Comparison of ENCODE assay signal across 8 cellular contexts in genomic region chr11:35082322-35083180, GRCh38. TPM values are rescaled to one million over a fixed set of nuclear protein-coding genes. Genes with fewer than 3 reads are reported as not detected.
A peak's percentile ranks its signal among the peaks of the same experiment; 100 is the strongest.
DNase-seq lines count a peak whose midpoint lies in the region; ATAC-seq, FAIRE-seq and TF ChIP-seq lines count a peak whose summit lies in the region.

No MANE protein-coding gene starts in this region.

- no peak for TF ChIP-seq POLR2A in HepG2 (IDR thresholded peaks at IDR 0.05; ENCODE audit: insufficient read depth in 1 of 2, low read depth in 2 of 2, low read length in 2 of 2)

- CTCF ChIA-PET in mammary epithelial cell (lab: Charles Lee; ENCODE audit: low non-redundant PET) (interaction anchor here (0.5 kb wide), 1 partner anchor 68 kb away, joined by 3 read pairs; no protein-coding TSS in a partner anchor), HepG2 (lab: Yijun Ruan, JAX; ENCODE audit: low intra/inter-chr PET ratio, low total read pairs) (no interaction called here)

- dilution Hi-C loops in mammary epithelial cell (cut with HindIII; ENCODE audit: low sequenced_read_pairs), result no loop called here

- H2AFZ ChIP-seq in mammary epithelial cell (ENCODE audit: low read depth, low read length), result peak overlapping the region; percentile 77
- H2AFZ ChIP-seq in HepG2 (ENCODE audit: low read length), result no peak overlapping the region

- TF ChIP-seq CTCF in WI38 (IDR thresholded peaks at IDR 0.05; ENCODE audit: low read depth, low read length) (no peak), mammary epithelial cell (conservative IDR thresholded peaks at IDR 0.05 in 1 of 2, IDR thresholded peaks at IDR 0.05 in 1 of 2; ENCODE audit: extremely low read depth in 1 of 2, insufficient read depth in 1 of 2, low read depth in 1 of 2, low read length in 2 of 2) (peak in 1 of 2 donors; percentile 2), HepG2 (CRISPR knock-in tag; IDR thresholded peaks at IDR 0.05) (no peak)

- no peak for TF ChIP-seq RAD21 in HepG2 (CRISPR knock-in tag; IDR thresholded peaks at IDR 0.05)

- 47% methylated on average over 14 of the region's 15 CpGs for WGBS in mammary epithelial cell (ENCODE audit: low coverage, missing lambda C conversion rate)
- WGBS in HepG2 (ENCODE audit: low lambda C conversion rate), result 58% methylated on average over 7 of the region's 15 CpGs

- DNase-seq in Caki2 (ENCODE audit: low read depth) (peak; percentile 83), HS-27A (ENCODE audit: low read depth) (peak; percentile 92), mammary epithelial cell (peak; percentile 86), HepG2 (ENCODE audit: low spot score) (no peak), NCI-H345 treated with DMSO at 0.1 percent for 48 hours (lab: John Stamatoyannopoulos, UW; ENCODE audit: unreplicated experiment) (no peak)
- peak; percentile 66 to 80 for DNase-seq in stimulated activated CD8-positive, alpha-beta memory T cell treated with anti-CD3 and anti-CD28 coated beads, Interleukin-15, amount 100 ng/mL, for 48 hours (ENCODE audit: low read depth in 2 of 2)

- no peak for FAIRE-seq in HepG2 (lab: Jason Lieb, UNC)

- in situ Hi-C loops in Caki2 (cut with HindIII; ENCODE audit: low pct_unique_long_range_greater_than_20kb, low sequenced_read_pairs) (no loop called here), mammary epithelial cell (cut with MboI; ENCODE audit: low sequenced_read_pairs in 2 of 2) (no loop called here), HepG2 (cut with HindIII; ENCODE audit: extremely low pct_ligation_motif_present, low pct_unique_long_range_greater_than_20kb) (no loop called here)

- H3K27me3 ChIP-seq in mammary epithelial cell (ENCODE audit: insufficient read depth, low read length) (no peaks in the 10 kb centered on the region), HepG2 (ENCODE audit: control insufficient read depth in 1 of 2, insufficient read depth in 2 of 2, low read length in 2 of 2) (no peaks in the 10 kb centered on the region; a peak in 1 of 5 replicates)

- POLR2A ChIA-PET in HepG2 (lab: Yijun Ruan, JAX), result no interaction called here

- H3K4me2 ChIP-seq in mammary epithelial cell (ENCODE audit: insufficient read depth, low read depth, low read length) (peak overlapping the region; percentile 49), HepG2 (ENCODE audit: low read depth, low read length) (no peak overlapping the region)

- H3K27ac ChIP-seq in mammary epithelial cell (ENCODE audit: insufficient read depth, low read depth, low read length) (peak overlapping the region; percentile 96), HepG2 (ENCODE audit: extremely low read length, insufficient read depth, low read length) (no peak overlapping the region)

- H3K9ac ChIP-seq in mammary epithelial cell (ENCODE audit: insufficient read depth, low read length) (peak overlapping the region; percentile 74), HepG2 (ENCODE audit: insufficient read depth, low read depth, low read length) (no peak overlapping the region)

- H3K4me3 ChIP-seq in WI38 (ENCODE audit: low read depth, low read length) (peak overlapping the region; percentile 42), mammary epithelial cell (replicated peaks in 1 of 3; ENCODE audit: insufficient read depth in 1 of 3, low read depth in 2 of 3, low read length in 3 of 3) (peak overlapping the region in 1 of 3 experiments; percentile 11), HepG2 (replicated peaks in 1 of 3; ENCODE audit: insufficient read depth in 1 of 3, low read depth in 2 of 3, low read length in 3 of 3) (no peak overlapping the region)

- H3K9me3 ChIP-seq in mammary epithelial cell (replicated peaks; ENCODE audit: insufficient read depth, low read length), result no peaks in the 10 kb centered on the region
- no peaks in the 10 kb centered on the region for H3K9me3 ChIP-seq in HepG2 (ENCODE audit: low read length)

- no TSS peak for BruUV-seq in mammary epithelial cell (replicated peaks; lab: Mats Ljungman, UMichigan)
- BruUV-seq in HepG2 (replicated peaks; lab: Mats Ljungman, UMichigan), result no TSS peak

- TF ChIP-seq EP300 in HepG2 (IDR thresholded peaks at IDR 0.05; ENCODE audit: low read depth in 2 of 2, low read length in 2 of 2), result no peak
- TF ChIP-seq EP300 in HepG2 (CRISPR knock-in tag; IDR thresholded peaks at IDR 0.05; ENCODE audit: borderline replicate concordance), result no peak

- peak; percentile 77 for ATAC-seq in GM21390 (IDR thresholded peaks at IDR 0.05; ENCODE audit: unreplicated experiment)
- ATAC-seq in HepG2, result peak; percentile 60

- H4K20me1 ChIP-seq in mammary epithelial cell (ENCODE audit: insufficient read depth, low read length), result no peaks in the 10 kb centered on the region
- H4K20me1 ChIP-seq in HepG2 (ENCODE audit: insufficient read depth, low read length), result no peaks in the 10 kb centered on the region

- intact Hi-C loops in mammary epithelial cell (cut with micrococcal nuclease), result loop anchor here (1.0 to 2.0 kb wide), 7 partner anchors 26 to 74 kb away; partner anchors contain the start of gene CD44
- intact Hi-C loops in HepG2 (cut with micrococcal nuclease; ENCODE audit: unreplicated experiment), result no loop called here

- H3K4me1 ChIP-seq in mammary epithelial cell (ENCODE audit: insufficient read depth, low read length), result peaks cover 60% of the 10 kb centered on the region
- H3K4me1 ChIP-seq in HepG2 (ENCODE audit: insufficient read depth, low read length), result no peaks in the 10 kb centered on the region

- H3K36me3 ChIP-seq in mammary epithelial cell (ENCODE audit: insufficient read depth, low read length), result no peaks in the 10 kb centered on the region
- H3K36me3 ChIP-seq in HepG2 (replicated peaks in 1 of 2; ENCODE audit: control insufficient read depth in 1 of 2, insufficient read depth in 2 of 2, low read length in 2 of 2), result no peaks in the 10 kb centered on the region

- no peaks in the 10 kb centered on the region for H3K79me2 ChIP-seq in mammary epithelial cell (ENCODE audit: insufficient read depth, low read length)
- H3K79me2 ChIP-seq in HepG2 (ENCODE audit: insufficient read depth, low read length), result no peaks in the 10 kb centered on the region

TF ChIP-seq in HepG2, 621 proteins besides CTCF, POLR2A, EP300 and RAD21 (continues in another document):
- TF ChIP-seq, protein P1, sequence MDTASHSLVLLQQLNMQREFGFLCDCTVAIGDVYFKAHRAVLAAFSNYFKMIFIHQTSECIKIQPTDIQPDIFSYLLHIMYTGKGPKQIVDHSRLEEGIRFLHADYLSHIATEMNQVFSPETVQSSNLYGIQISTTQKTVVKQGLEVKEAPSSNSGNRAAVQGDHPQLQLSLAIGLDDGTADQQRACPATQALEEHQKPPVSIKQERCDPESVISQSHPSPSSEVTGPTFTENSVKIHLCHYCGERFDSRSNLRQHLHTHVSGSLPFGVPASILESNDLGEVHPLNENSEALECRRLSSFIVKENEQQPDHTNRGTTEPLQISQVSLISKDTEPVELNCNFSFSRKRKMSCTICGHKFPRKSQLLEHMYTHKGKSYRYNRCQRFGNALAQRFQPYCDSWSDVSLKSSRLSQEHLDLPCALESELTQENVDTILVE (CRISPR knock-in tag; IDR thresholded peaks at IDR 0.05), result no peak

RNA-seq across cellular contexts. Expression of gene CD44, which starts 56.4 kb away (rescaled TPM):
- 219 and 226 TPM in 2 replicates for total RNA-seq in Caki2 (2014; rRNA removed; shearing (Covaris generic); ENCODE audit: low replicate concordance)
- total RNA-seq in mammary epithelial cell (1,000 to 10,000 TPM; 1,362 to 2,544 TPM), HepG2 (2016; rRNA removed; fragmentation: Illumina TruSeq; extraction: Trizol) (0.02 TPM in 1 of 2 replicates, not detected in the other)
- polyA plus RNA-seq in mammary epithelial cell (2,091 TPM), HepG2 (2011; rRNA removed) (0.11 and 0.29 TPM in 2 replicates)
- 2,638 TPM for polyA minus RNA-seq in mammary epithelial cell
- not detected in 2 replicates for total RNA-seq in HepG2 (2016; cell fraction: cytosol; rRNA removed; fragmentation: Illumina TruSeq; extraction: Trizol; ENCODE audit: low read depth)
- not detected in 2 replicates for total RNA-seq in HepG2 (2016; cell fraction: insoluble cytoplasmic fraction; rRNA removed; fragmentation: Illumina TruSeq; extraction: Trizol)
- total RNA-seq in HepG2 (2016; cell fraction: membrane; rRNA removed; fragmentation: Illumina TruSeq; extraction: Trizol), result not detected in 2 replicates
- total RNA-seq in HepG2 (2016; cell fraction: nucleus; rRNA removed; fragmentation: Illumina TruSeq; extraction: Trizol), result not detected in 2 replicates
- 0.16 and 0.21 TPM in 2 replicates for polyA plus RNA-seq in HepG2 (2011; cell fraction: cytosol; rRNA removed)
- polyA plus RNA-seq in HepG2 (2011; cell fraction: nucleus; rRNA removed), result not detected in 2 replicates
- polyA plus RNA-seq in HepG2 (2012), result not detected in 2 replicates
- polyA plus RNA-seq in HepG2 (2016; cell fraction: cytosol; fragmentation: Illumina TruSeq; extraction: Trizol; ENCODE audit: low read depth), result not detected in 2 replicates
- not detected in 2 replicates for polyA plus RNA-seq in HepG2 (2016; cell fraction: insoluble cytoplasmic fraction; fragmentation: Illumina TruSeq; extraction: Trizol; ENCODE audit: low read depth)
- not detected in 2 replicates for polyA plus RNA-seq in HepG2 (2016; cell fraction: membrane; fragmentation: Illumina TruSeq; extraction: Trizol; ENCODE audit: low read depth)
- not detected in 2 replicates for polyA plus RNA-seq in HepG2 (2016; cell fraction: nucleus; fragmentation: Illumina TruSeq; extraction: Trizol; ENCODE audit: insufficient read depth, low read depth)
- polyA minus RNA-seq in HepG2 (2011; rRNA and poly(A)+ RNA removed; ENCODE audit: low replicate concordance), result 343 TPM in 1 of 2 replicates, not detected in the other
- polyA minus RNA-seq in HepG2 (2011; cell fraction: cytosol; rRNA and poly(A)+ RNA removed), result 0.97 TPM in 1 of 2 replicates, not detected in the other
- polyA minus RNA-seq in HepG2 (2011; cell fraction: nucleus; rRNA and poly(A)+ RNA removed), result 0.39 and 0.62 TPM in 2 replicates

Comparison
In these comparisons a context has a peak if more than half of its experiments do, and no peak if none do; other contexts are left out.
1. DNase-seq: peak in Caki2 (single experiment), HS-27A (single experiment), mammary epithelial cell (single experiment) and stimulated activated CD8-positive, alpha-beta memory T cell treated with anti-CD3 and anti-CD28 coated beads, Interleukin-15, amount 100 ng/mL, for 48 hours (2 of 2); none in HepG2 (single experiment) and NCI-H345 treated with DMSO at 0.1 percent for 48 hours (single experiment).
2. RNA of gene CD44, which starts 56.4 kb away (total RNA-seq): 1,362 to 2,544 TPM in mammary epithelial cell and 219 to 226 TPM in Caki2; 0.02 TPM in HepG2; every median in the first group is over 100 times any median in the second.